ENCODE assay signal across 7 cellular contexts in genomic region chr2:202171246-202171833, GRCh38.
DNase-seq lines count a peak whose midpoint lies in the region; ATAC-seq lines count a peak whose summit lies in the region.

No MANE protein-coding gene starts in this region.

- H3K4me3 ChIP-seq in HUES64 (ENCODE audit: low read length) (peak overlapping the region; percentile 42), iPS-18c (ENCODE audit: insufficient read depth, low read depth, low read length) (peak overlapping the region; percentile 28; the same call in 1 of the 2 replicates), skeletal muscle satellite cell (ENCODE audit: low read length) (peak overlapping the region; percentile 24)

- H3K36me3 Mint-ChIP-seq in activated naive CD8-positive, alpha-beta T cell treated with anti-CD3 and anti-CD28 coated beads for 36 hours: no peaks in the 10 kb centered on the region

- H3K27ac ChIP-seq in HUES64 (ENCODE audit: low read depth, low read length): no peak overlapping the region

- peak overlapping the region; percentile 65 for H3K4me2 ChIP-seq in skeletal muscle satellite cell (ENCODE audit: low read length)

- no peak overlapping the region for H3K27ac Mint-ChIP-seq in activated naive CD8-positive, alpha-beta T cell treated with anti-CD3 and anti-CD28 coated beads for 36 hours

- H3K4me3 Mint-ChIP-seq in activated naive CD8-positive, alpha-beta T cell treated with anti-CD3 and anti-CD28 coated beads for 36 hours: peak overlapping the region; percentile 39

- 84% methylated on average over 32 of the region's 32 CpGs for WGBS in HUES64

- H3K27me3 Mint-ChIP-seq in activated naive CD8-positive, alpha-beta T cell treated with anti-CD3 and anti-CD28 coated beads for 36 hours: peaks cover 20% of the 10 kb centered on the region

- no peaks in the 10 kb centered on the region for H3K36me3 ChIP-seq in HUES64 (ENCODE audit: insufficient read depth, low read length)
- no peaks in the 10 kb centered on the region for H3K36me3 ChIP-seq in skeletal muscle satellite cell (ENCODE audit: insufficient read depth, low read length)

- no peak for ATAC-seq in GM19324 (IDR thresholded peaks at IDR 0.05; ENCODE audit: low FRiP score, unreplicated experiment)

- H3K27me3 ChIP-seq in HUES64 (ENCODE audit: insufficient read depth, low read length) (peaks cover 30% of the 10 kb centered on the region), skeletal muscle satellite cell (ENCODE audit: control insufficient read depth, insufficient read depth, low read length) (no peaks in the 10 kb centered on the region)

- peaks cover 33% of the 10 kb centered on the region for H3K4me1 Mint-ChIP-seq in activated naive CD8-positive, alpha-beta T cell treated with anti-CD3 and anti-CD28 coated beads for 36 hours

- H3K9ac ChIP-seq in HUES64 (ENCODE audit: low read depth, low read length) (no peak overlapping the region), skeletal muscle satellite cell (ENCODE audit: low read depth, low read length) (peak overlapping the region; percentile 17)

- H3K9me3 Mint-ChIP-seq in activated naive CD8-positive, alpha-beta T cell treated with anti-CD3 and anti-CD28 coated beads for 36 hours: no peaks in the 10 kb centered on the region

- peak; percentile 30 for DNase-seq in activated naive CD8-positive, alpha-beta T cell treated with anti-CD3 and anti-CD28 coated beads for 36 hours
- DNase-seq in SW480 (ENCODE audit: low spot score): no peak
- no peak for DNase-seq in NCI-H526 (lab: John Stamatoyannopoulos, UW)

- H3K4me1 ChIP-seq in HUES64 (ENCODE audit: insufficient read depth, low read length): peaks cover 3% of the 10 kb centered on the region; the same call in 1 of the 2 replicates
- H3K4me1 ChIP-seq in skeletal muscle satellite cell (ENCODE audit: control insufficient read depth, insufficient read depth, low read length): no peaks in the 10 kb centered on the region

- peaks cover 7% of the 10 kb centered on the region; the same call in 1 of the 2 replicates for H3K9me3 ChIP-seq in HUES64 (ENCODE audit: insufficient read depth, low read depth, low read length)
- H3K9me3 ChIP-seq in iPS-18c (ENCODE audit: control insufficient read depth, insufficient read depth, low read length): peaks cover 5% of the 10 kb centered on the region
- H3K9me3 ChIP-seq in skeletal muscle satellite cell (replicated peaks; ENCODE audit: low read length): no peaks in the 10 kb centered on the region
